In genomic region chr9:35790385-35791291, GRCh38 we compare ENCODE assay signal across 1 cellular context.
TF ChIP-seq lines count a peak whose summit lies in the region.

No MANE protein-coding gene starts in this region.

TF ChIP-seq in endothelial cell of umbilical vein, 7 proteins besides CTCF, POLR2A, EP300 and RAD21:
- TF ChIP-seq MYC (IDR thresholded peaks at IDR 0.05; ENCODE audit: low read depth, low read length) (no peak), GATA2 (IDR thresholded peaks at IDR 0.05; ENCODE audit: insufficient read depth, insufficient read length, low read depth, low read length) (peak; percentile 35)
